ENCODE assay signal across 1 cellular context in the genomic region with DNA sequence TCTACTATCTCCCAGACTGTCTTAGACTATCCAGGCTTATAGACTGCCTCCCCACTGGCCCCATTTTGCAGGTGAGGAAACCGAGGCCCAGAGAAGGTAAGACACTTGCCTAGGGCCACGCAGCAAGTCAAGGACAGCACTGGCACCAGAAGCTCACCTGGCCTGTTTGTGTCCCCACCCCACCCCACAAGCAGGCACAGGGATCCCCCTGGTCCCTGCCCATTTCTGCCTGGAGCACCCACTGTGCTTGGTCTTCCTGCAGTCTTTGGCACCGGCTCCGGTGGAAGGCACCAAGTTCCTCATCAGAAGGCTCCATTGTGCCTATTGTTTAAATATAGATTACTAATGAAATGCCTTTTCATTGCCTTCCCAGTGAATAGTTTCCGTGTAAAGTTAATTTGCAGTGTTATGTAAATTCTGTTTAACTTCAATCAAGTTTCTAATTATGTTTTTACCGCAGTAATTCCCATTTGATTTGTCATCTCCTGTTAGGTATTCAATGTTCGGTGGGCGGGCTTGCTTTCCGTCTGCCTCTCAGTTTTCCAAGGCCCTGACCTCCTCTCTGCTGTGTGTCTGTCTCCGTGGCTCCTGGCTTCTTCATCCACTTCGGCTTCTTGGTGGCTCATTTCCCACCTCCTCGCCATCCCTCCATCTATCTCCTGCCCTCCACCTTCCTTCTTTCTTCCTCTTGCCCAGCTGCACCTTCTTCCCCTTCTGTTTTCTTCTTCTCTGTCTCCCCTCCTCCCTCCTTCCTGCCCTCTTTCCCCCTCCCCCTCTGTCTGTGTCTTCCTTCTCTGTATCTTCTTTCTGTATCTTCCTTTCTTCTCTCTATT.
TF ChIP-seq lines count a peak whose summit lies in the region.

No MANE protein-coding gene starts in this region.

TF ChIP-seq in A549, 52 proteins besides CTCF, POLR2A, EP300 and RAD21 (continued from another document):
- TF ChIP-seq MAZ (IDR thresholded peaks at IDR 0.05; ENCODE audit: borderline replicate concordance, low read depth, low read length) (no peak), CBX2 (IDR thresholded peaks at IDR 0.05; ENCODE audit: borderline replicate concordance, low read depth) (no peak), USF2 (IDR thresholded peaks at IDR 0.05) (no peak), KDM1A (IDR thresholded peaks at IDR 0.05; ENCODE audit: low read depth) (no peak), ZC3H11A (IDR thresholded peaks at IDR 0.05) (no peak), PHF8 (IDR thresholded peaks at IDR 0.05; ENCODE audit: borderline replicate concordance, low read depth) (no peak), ESRRA (IDR thresholded peaks at IDR 0.05; ENCODE audit: borderline replicate concordance, low read length) (no peak), RARB (CRISPR knock-in tag; IDR thresholded peaks at IDR 0.05) (no peak), JUN (IDR thresholded peaks at IDR 0.05) (no peak), CBX8 (IDR thresholded peaks at IDR 0.05) (no peak), BCL3 (IDR thresholded peaks at IDR 0.05) (no peak)
- TF ChIP-seq, protein P1, sequence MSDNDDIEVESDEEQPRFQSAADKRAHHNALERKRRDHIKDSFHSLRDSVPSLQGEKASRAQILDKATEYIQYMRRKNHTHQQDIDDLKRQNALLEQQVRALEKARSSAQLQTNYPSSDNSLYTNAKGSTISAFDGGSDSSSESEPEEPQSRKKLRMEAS (IDR thresholded peaks at IDR 0.05) = no peak
